10 cellular contexts compared by ENCODE assay signal in genomic region chr18:52716926-52717325, GRCh38.
DNase-seq lines count a peak whose midpoint lies in the region; ATAC-seq, FAIRE-seq and TF ChIP-seq lines count a peak whose summit lies in the region.
"Had no signal": no experiment of that assay in that cellular context is flagged by ENCODE, and none has a peak within 500 bp of the region (broad histone marks: within the 10 kb centered on the region; RNA-seq: fewer than 3 reads in every experiment).

No MANE protein-coding gene starts in this region.

- no peak overlapping the region for H3K27ac ChIP-seq in cardiac muscle cell
- H3K27ac ChIP-seq in HepG2 (ENCODE audit: extremely low read length, insufficient read depth, low read length) = no peak overlapping the region

- peak; percentile 79 for ATAC-seq in HepG2
- ATAC-seq in HG03095 (IDR thresholded peaks at IDR 0.05; ENCODE audit: unreplicated experiment) = no peak
- no peak for ATAC-seq in stimulated activated naive CD8-positive, alpha-beta T cell treated with anti-CD3 and anti-CD28 coated beads, Interleukin-15, Interleukin-2, amounts not matched to agents 100 U/mL and 50 U/mL, for 24 hours

- H3K4me3 ChIP-seq in cardiac muscle cell (no peak overlapping the region), astrocyte of the spinal cord (ENCODE audit: low read depth, low read length) (no peak overlapping the region), HepG2 (replicated peaks in 1 of 3; ENCODE audit: insufficient read depth in 1 of 3, low read depth in 2 of 3, low read length in 3 of 3) (no peak overlapping the region)

- no peak for TF ChIP-seq POLR2A in HepG2 (IDR thresholded peaks at IDR 0.05; ENCODE audit: insufficient read depth in 1 of 2, low read depth in 2 of 2, low read length in 2 of 2)

- peak; percentile 32 for FAIRE-seq in HepG2 (lab: Jason Lieb, UNC)

- H3K9ac ChIP-seq in HepG2 (ENCODE audit: insufficient read depth, low read depth, low read length) = no peak overlapping the region

- no peak overlapping the region for H3K4me2 ChIP-seq in HepG2 (ENCODE audit: low read depth, low read length)

- H3K36me3 ChIP-seq in cardiac muscle cell (no peaks in the 10 kb centered on the region), HepG2 (replicated peaks in 1 of 2; ENCODE audit: control insufficient read depth in 1 of 2, insufficient read depth in 2 of 2, low read length in 2 of 2) (no peaks in the 10 kb centered on the region)

- H4K20me1 ChIP-seq in HepG2 (ENCODE audit: insufficient read depth, low read length) = no peaks in the 10 kb centered on the region

- H2AFZ ChIP-seq in HepG2 (ENCODE audit: low read length) = no peak overlapping the region

- POLR2A ChIA-PET in HepG2 (lab: Yijun Ruan, JAX) = no interaction called here

- in situ Hi-C loops in astrocyte of the spinal cord (cut with HindIII; ENCODE audit: low sequenced_read_pairs) = no loop called here
- in situ Hi-C loops in HepG2 (cut with HindIII; ENCODE audit: extremely low pct_ligation_motif_present, low pct_unique_long_range_greater_than_20kb) = loop anchor here (25.0 kb wide), 1 partner anchor 670 kb away; no protein-coding TSS in a partner anchor

- TF ChIP-seq EP300 in HepG2 (IDR thresholded peaks at IDR 0.05; ENCODE audit: low read depth in 2 of 2, low read length in 2 of 2) = no peak
- TF ChIP-seq EP300 in HepG2 (CRISPR knock-in tag; IDR thresholded peaks at IDR 0.05; ENCODE audit: borderline replicate concordance) = no peak

- H3K9me3 ChIP-seq in cardiac muscle cell (ENCODE audit: low read depth) (no peaks in the 10 kb centered on the region), HepG2 (ENCODE audit: low read length) (no peaks in the 10 kb centered on the region)

- H3K4me1 ChIP-seq in cardiac muscle cell (ENCODE audit: low read depth) (peaks cover 20% of the 10 kb centered on the region), HepG2 (ENCODE audit: insufficient read depth, low read length) (no peaks in the 10 kb centered on the region)

- TF ChIP-seq RAD21 in HepG2 (CRISPR knock-in tag; IDR thresholded peaks at IDR 0.05) = no peak

- no peaks in the 10 kb centered on the region for H3K27me3 ChIP-seq in cardiac muscle cell
- H3K27me3 ChIP-seq in HepG2 (ENCODE audit: control insufficient read depth in 1 of 2, insufficient read depth in 2 of 2, low read length in 2 of 2) = no peaks in the 10 kb centered on the region

- no TSS peak for BruUV-seq in HepG2 (replicated peaks; lab: Mats Ljungman, UMichigan)

- TF ChIP-seq CTCF in cardiac muscle cell (IDR thresholded peaks at IDR 0.05; ENCODE audit: low read depth, low read length) = no peak
- peak; percentile 31 for TF ChIP-seq CTCF in astrocyte of the spinal cord (IDR thresholded peaks at IDR 0.05; ENCODE audit: low read depth, low read length)
- TF ChIP-seq CTCF in HepG2 (CRISPR knock-in tag; IDR thresholded peaks at IDR 0.05) = peak; percentile 49

- CTCF ChIA-PET in HepG2 (lab: Yijun Ruan, JAX; ENCODE audit: low intra/inter-chr PET ratio, low total read pairs) = no interaction called here

- no peaks in the 10 kb centered on the region for H3K79me2 ChIP-seq in HepG2 (ENCODE audit: insufficient read depth, low read length)

- 0% methylated on average over 3 of the region's 3 CpGs for WGBS in HepG2 (ENCODE audit: low lambda C conversion rate)

- intact Hi-C loops in cardiac septum (cut with DNase I) (no loop called here), HepG2 (cut with micrococcal nuclease; ENCODE audit: unreplicated experiment) (loop anchor here (1.0 to 10.0 kb wide), 2 partner anchors 187 to 278 kb away; no protein-coding TSS in a partner anchor)

- peak; percentile 2 to 47 for DNase-seq in cardiac muscle cell (ENCODE audit: low read depth in 1 of 2, low spot score in 1 of 2)
- no peak for DNase-seq in cardiac septum (ENCODE audit: low spot score)
- peak; percentile 53 for DNase-seq in astrocyte of the spinal cord (ENCODE audit: low read depth, low spot score)
- DNase-seq in HepG2 (ENCODE audit: low spot score) = peak; percentile 27
- DNase-seq in NCI-H187 treated with DMSO at 0.1 percent for 48 hours (lab: John Stamatoyannopoulos, UW) = no peak
- no peak for DNase-seq in ecto neural progenitor cell (ENCODE audit: low spot score)
- DNase-seq in stimulated activated naive CD8-positive, alpha-beta T cell treated with anti-CD3 and anti-CD28 coated beads, Interleukin-15, Interleukin-2, amounts not matched to agents 100 U/mL and 50 U/mL, for 24 hours = no peak
- DNase-seq: COR-L47, T-helper 1 cell had no signal

TF ChIP-seq in HepG2, 621 proteins besides CTCF, POLR2A, EP300 and RAD21:
- TF ChIP-seq FOXO1 (CRISPR knock-in tag; IDR thresholded peaks at IDR 0.05) = no peak
- no peak for TF ChIP-seq MXI1 (IDR thresholded peaks at IDR 0.05; ENCODE audit: borderline replicate concordance, low read depth, low read length)
- no peak for TF ChIP-seq ZNF720 (CRISPR knock-in tag; IDR thresholded peaks at IDR 0.05)
- TF ChIP-seq ZNF329 (CRISPR knock-in tag; IDR thresholded peaks at IDR 0.05; ENCODE audit: low read depth) = no peak
- no peak for TF ChIP-seq MYNN (CRISPR knock-in tag; IDR thresholded peaks at IDR 0.05; ENCODE audit: low read depth)
- TF ChIP-seq ZC3H4 (CRISPR knock-in tag; IDR thresholded peaks at IDR 0.05; ENCODE audit: borderline replicate concordance) = no peak
- no peak for TF ChIP-seq FOXA1 (IDR thresholded peaks at IDR 0.05)
- TF ChIP-seq FOXA1 (CRISPR knock-in tag; IDR thresholded peaks at IDR 0.05) = 0 out of 2 replicates have a peak, but pooled peaks have one; percentile 24
- TF ChIP-seq SMC3 (IDR thresholded peaks at IDR 0.05; ENCODE audit: low read length) = peak; percentile 44; the same call in 1 of the 2 replicates
- TF ChIP-seq TRIM22 (IDR thresholded peaks at IDR 0.05) = no peak
- no peak for TF ChIP-seq MLLT10 (CRISPR knock-in tag; IDR thresholded peaks at IDR 0.05)
- TF ChIP-seq PPARG (CRISPR knock-in tag; conservative IDR thresholded peaks at IDR 0.05) = no peak
- no peak for TF ChIP-seq ZNF367 (CRISPR knock-in tag; IDR thresholded peaks at IDR 0.05; ENCODE audit: borderline replicate concordance)
- no peak for TF ChIP-seq THAP7 (CRISPR knock-in tag; IDR thresholded peaks at IDR 0.05)
- TF ChIP-seq ATF3 (CRISPR knock-in tag; IDR thresholded peaks at IDR 0.05) = no peak
- no peak for TF ChIP-seq ZNF251 (CRISPR knock-in tag; IDR thresholded peaks at IDR 0.05)
- TF ChIP-seq ZSCAN31 (CRISPR knock-in tag; IDR thresholded peaks at IDR 0.05; ENCODE audit: low read depth) = no peak
- TF ChIP-seq ZNF773 (CRISPR knock-in tag; IDR thresholded peaks at IDR 0.05; ENCODE audit: borderline replicate concordance) = no peak
- peak; percentile 53 for TF ChIP-seq STAG1 (CRISPR knock-in tag; IDR thresholded peaks at IDR 0.05)
- TF ChIP-seq NCOA1 (CRISPR knock-in tag; IDR thresholded peaks at IDR 0.05) = no peak

Comparison
In these comparisons a context has a peak if more than half of its experiments do, and no peak if none do; other contexts are left out.
1. DNase-seq: peak in cardiac muscle cell (2 of 2), astrocyte of the spinal cord (single experiment) and HepG2 (single experiment); none in cardiac septum (single experiment), NCI-H187 treated with DMSO at 0.1 percent for 48 hours (single experiment), ecto neural progenitor cell (single experiment) and stimulated activated naive CD8-positive, alpha-beta T cell treated with anti-CD3 and anti-CD28 coated beads, Interleukin-15, Interleukin-2, amounts not matched to agents 100 U/mL and 50 U/mL, for 24 hours (single experiment).